ENCODE assay signal across 1 cellular context in the genomic region with DNA sequence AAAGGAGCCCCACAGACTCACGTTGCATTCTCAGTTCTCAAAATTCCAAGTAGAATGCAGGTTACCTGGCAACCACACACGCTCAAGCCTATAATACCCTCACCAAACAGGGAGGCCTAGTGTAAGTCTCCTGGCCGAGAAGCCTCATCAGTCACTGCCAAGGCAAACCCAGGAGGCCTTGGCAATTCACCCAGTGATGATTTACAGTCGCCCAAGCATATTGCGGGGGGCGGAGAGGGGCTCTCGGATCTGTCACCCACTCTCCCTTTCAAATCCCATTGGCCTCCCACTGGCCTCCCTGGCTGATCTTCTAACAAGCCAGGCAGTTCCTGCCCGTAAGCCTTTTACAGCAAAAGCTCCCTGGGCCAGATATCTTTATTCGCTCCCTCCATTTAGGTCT.
TF ChIP-seq lines count a peak whose summit lies in the region.

No MANE protein-coding gene starts in this region.

TF ChIP-seq in endothelial cell of umbilical vein, 7 proteins besides CTCF, POLR2A, EP300 and RAD21:
- TF ChIP-seq FOS (IDR thresholded peaks at IDR 0.05; ENCODE audit: borderline replicate concordance, insufficient read depth, low read length): no peak
- TF ChIP-seq JUN (IDR thresholded peaks at IDR 0.05; ENCODE audit: borderline replicate concordance, insufficient read depth, insufficient read length, low read depth): no peak
- TF ChIP-seq POLR2AphosphoS5 (IDR thresholded peaks at IDR 0.05; ENCODE audit: insufficient read depth, low read depth, low read length): no peak
- no peak for TF ChIP-seq GATA2 (IDR thresholded peaks at IDR 0.05; ENCODE audit: insufficient read depth, insufficient read length, low read depth, low read length)
TF ChIP-seq in endothelial cell of umbilical vein: peak in this region for 0.
